In the genomic region with DNA sequence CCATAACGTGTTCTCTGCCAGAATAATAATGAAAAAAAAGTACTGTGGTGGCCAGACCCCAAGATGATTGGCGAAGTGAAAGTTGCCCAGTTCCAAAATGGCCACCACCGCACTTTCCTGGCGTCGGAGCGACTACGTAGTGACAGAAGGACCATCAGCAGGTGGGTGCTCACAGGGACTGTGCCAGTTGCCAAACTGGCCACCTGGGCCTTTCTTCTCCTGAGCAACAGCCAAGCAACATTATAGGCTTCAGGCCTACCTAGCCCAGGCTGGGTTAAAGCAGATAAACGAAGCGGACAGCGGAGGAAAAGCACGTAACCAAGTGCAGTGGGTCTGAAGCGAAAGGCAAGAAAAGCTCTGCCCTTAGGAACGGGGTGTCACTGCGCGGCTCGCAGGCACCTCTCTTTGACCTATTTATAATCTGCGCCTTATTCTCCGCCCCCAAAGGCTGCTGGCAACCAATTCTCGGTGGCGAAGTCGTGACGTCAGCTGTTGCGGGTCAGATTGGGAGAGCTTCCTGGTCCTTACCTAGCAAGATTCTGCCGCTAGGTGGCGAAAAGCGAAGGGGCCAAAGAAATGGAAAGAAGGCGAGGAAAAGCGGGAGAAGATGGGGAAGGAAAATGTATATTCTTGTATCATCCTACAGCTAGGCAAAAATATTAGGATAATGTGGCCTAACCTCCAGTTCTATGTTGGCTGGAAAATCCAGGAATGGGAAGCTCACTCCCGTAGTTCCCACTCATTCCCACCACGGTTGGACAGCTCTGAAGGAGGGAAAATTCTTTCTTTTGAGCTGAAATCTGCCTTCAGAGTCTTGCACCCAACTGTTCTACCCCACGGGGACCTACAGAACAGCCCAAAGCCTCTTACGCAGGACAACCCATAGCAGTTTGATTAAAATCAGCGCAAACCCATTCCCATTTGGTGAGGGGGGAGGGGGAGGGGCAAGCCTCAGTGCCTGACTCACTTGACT, we compare ENCODE assay signal across 8 cellular contexts. TPM values are rescaled to one million over a fixed set of nuclear protein-coding genes. Genes with fewer than 3 reads are reported as not detected.
DNase-seq lines count a peak whose midpoint lies in the region; ATAC-seq and TF ChIP-seq lines count a peak whose summit lies in the region.

No MANE protein-coding gene starts in this region.

- H3K9ac ChIP-seq in SK-N-MC (ENCODE audit: insufficient read length): peak overlapping the region; percentile 66

- peak overlapping the region; percentile 91 to 99 for H3K27ac Mint-ChIP-seq in activated naive CD4-positive, alpha-beta T cell treated with anti-CD3 and anti-CD28 coated beads, Interleukin-2, amount 50 U/mL, for 72 hours
- H3K27ac Mint-ChIP-seq in glutamatergic neuron (ENCODE audit: unreplicated experiment) (peak overlapping the region; percentile 85), osteocyte (ENCODE audit: unreplicated experiment) (peak overlapping the region; percentile 78)

- H3K27me3 Mint-ChIP-seq in glutamatergic neuron (ENCODE audit: unreplicated experiment): peaks cover 1% of the 10 kb centered on the region
- peaks cover 6% of the 10 kb centered on the region for H3K27me3 Mint-ChIP-seq in osteocyte (ENCODE audit: unreplicated experiment)

- H3K27me3 ChIP-seq in thyroid gland: no peaks in the 10 kb centered on the region

- TF ChIP-seq POLR2A in NB4 (IDR thresholded peaks at IDR 0.05; ENCODE audit: extremely low read depth, insufficient read length) (no peak), thyroid gland (IDR thresholded peaks at IDR 0.05) (peak in 1 of 2 donors; percentile 99)

- H3K4me1 ChIP-seq in thyroid gland: no peaks in the 10 kb centered on the region

- TF ChIP-seq CTCF in GM10248 (IDR thresholded peaks at IDR 0.05; ENCODE audit: control extremely low read depth, extremely low read depth, low read depth, missing control alignments) (peak; percentile 87), NB4 (IDR thresholded peaks at IDR 0.05; ENCODE audit: low read depth, low read length) (peak; percentile 90), glutamatergic neuron (IDR thresholded peaks at IDR 0.05; ENCODE audit: partially characterized antibody, unreplicated experiment) (peak; percentile 84), osteocyte (IDR thresholded peaks at IDR 0.05) (peak; percentile 89), thyroid gland (IDR thresholded peaks at IDR 0.05) (peak; percentile 65 to 96 (median 91))

- DNase-seq in GM10248 (ENCODE audit: extremely low spot score) (peak; percentile 97), NB4 (ENCODE audit: low read depth) (peak; percentile 93), SK-N-MC (ENCODE audit: low read depth, low spot score) (peak; percentile 95), glutamatergic neuron (peak; percentile 98), osteocyte (ENCODE audit: extremely low spot score, unreplicated experiment) (peak; percentile 97), thyroid gland (peak; percentile 98 to 99)
- DNase-seq in activated naive CD4-positive, alpha-beta T cell treated with anti-CD3 and anti-CD28 coated beads, Interleukin-2, amount 50 U/mL, for 72 hours (ENCODE audit: low spot score in 2 of 2): peak; percentile 95 to 97

- POLR2A ChIA-PET in GM10248 (lab: Yijun Ruan, JAX): interaction anchor here (0.6 to 1.0 kb wide), 4 partner anchors 16 to 1314 kb away, joined by 3 read pairs; a partner anchor contains a TSS

- WGBS in thyroid gland, 2 donors: 4 to 5% methylated on average over 30 to 33 of the region's 33 CpGs

- no peaks in the 10 kb centered on the region for H3K9me3 Mint-ChIP-seq in activated naive CD4-positive, alpha-beta T cell treated with anti-CD3 and anti-CD28 coated beads, Interleukin-2, amount 50 U/mL, for 72 hours
- peaks cover 3% of the 10 kb centered on the region for H3K9me3 Mint-ChIP-seq in glutamatergic neuron (ENCODE audit: unreplicated experiment)
- no peaks in the 10 kb centered on the region for H3K9me3 Mint-ChIP-seq in osteocyte (ENCODE audit: unreplicated experiment)

- H3K4me1 Mint-ChIP-seq in glutamatergic neuron (ENCODE audit: low read depth, unreplicated experiment) (no peaks in the 10 kb centered on the region), osteocyte (ENCODE audit: unreplicated experiment) (peaks cover 8% of the 10 kb centered on the region)

- H3K9me3 ChIP-seq in SK-N-MC (ENCODE audit: low read depth, low read length) (no peaks in the 10 kb centered on the region), thyroid gland (no peaks in the 10 kb centered on the region)

- CTCF ChIA-PET in GM10248 (lab: Yijun Ruan, JAX): interaction anchor here (0.7 to 9.7 kb wide), 43 partner anchors 10 to 1265 kb away, joined by 3 to 192 read pairs (median 4); a partner anchor contains a TSS

- peak overlapping the region; percentile 34 for H3K4me3 ChIP-seq in NB4 (ENCODE audit: low read depth, low read length)
- H3K4me3 ChIP-seq in SK-N-MC: peak overlapping the region; percentile 83
- peak overlapping the region; percentile 14 to 59 (median 40) for H3K4me3 ChIP-seq in thyroid gland (replicated peaks in 1 of 3)

- H3K4me3 Mint-ChIP-seq in glutamatergic neuron (ENCODE audit: unreplicated experiment) (peak overlapping the region; percentile 86), osteocyte (ENCODE audit: unreplicated experiment) (peak overlapping the region; percentile 65)

- intact Hi-C loops in thyroid gland (cut with DNase I): no loop called here

- H3K36me3 ChIP-seq in SK-N-MC (ENCODE audit: insufficient read depth, low read length) (no peaks in the 10 kb centered on the region), thyroid gland (no peaks in the 10 kb centered on the region)

- peak; percentile 95 for ATAC-seq in HG02571 (IDR thresholded peaks at IDR 0.05; ENCODE audit: unreplicated experiment)
- ATAC-seq in activated naive CD4-positive, alpha-beta T cell treated with anti-CD3 and anti-CD28 coated beads, Interleukin-2, amount 50 U/mL, for 72 hours: peak; percentile 97 to 98

- no peak overlapping the region for H3K27ac ChIP-seq in SK-N-MC
- H3K27ac ChIP-seq in thyroid gland: peak overlapping the region; percentile 90 to 95 (median 93)

- no peaks in the 10 kb centered on the region for H3K36me3 Mint-ChIP-seq in activated naive CD4-positive, alpha-beta T cell treated with anti-CD3 and anti-CD28 coated beads, Interleukin-2, amount 50 U/mL, for 72 hours
- H3K36me3 Mint-ChIP-seq in glutamatergic neuron (ENCODE audit: unreplicated experiment) (no peaks in the 10 kb centered on the region), osteocyte (ENCODE audit: unreplicated experiment) (no peaks in the 10 kb centered on the region)

RNA-seq across cellular contexts. Expression of a gene that starts 6.9 kb away (rescaled TPM):
- total RNA-seq in activated naive CD4-positive, alpha-beta T cell treated with anti-CD3 and anti-CD28 coated beads, Interleukin-2, amount 50 U/mL, for 72 hours: not detected
- total RNA-seq in glutamatergic neuron (ENCODE audit: unreplicated experiment): not detected
- total RNA-seq in osteocyte: not detected in 2 replicates
- total RNA-seq in thyroid gland: not detected

RNA-seq across cellular contexts. Expression of a gene that starts 17.0 kb away (rescaled TPM):
- total RNA-seq in activated naive CD4-positive, alpha-beta T cell treated with anti-CD3 and anti-CD28 coated beads, Interleukin-2, amount 50 U/mL, for 72 hours: 10 to 100 TPM; 21.7 to 25.3 TPM
- total RNA-seq in glutamatergic neuron (ENCODE audit: unreplicated experiment): 158 TPM
- total RNA-seq in osteocyte: 80.4 and 93.6 TPM in 2 replicates
- total RNA-seq in thyroid gland: 10 to 100 TPM; 20.4 to 34.3 (median 23.8) TPM

RNA-seq across cellular contexts. Expression of a gene that starts 31.0 kb away (rescaled TPM):
- total RNA-seq in activated naive CD4-positive, alpha-beta T cell treated with anti-CD3 and anti-CD28 coated beads, Interleukin-2, amount 50 U/mL, for 72 hours: 1 to 10 TPM in 1 of 2 donors, not detected in 1; 5.9 TPM
- not detected for total RNA-seq in glutamatergic neuron (ENCODE audit: unreplicated experiment)
- total RNA-seq in osteocyte: not detected in 2 replicates
- not detected for total RNA-seq in thyroid gland
